Comparison of ENCODE assay signal across 1 cellular context in genomic region chr17:76273923-76274558, GRCh38.
TF ChIP-seq lines count a peak whose summit lies in the region.

No MANE protein-coding gene starts in this region.

TF ChIP-seq in SK-N-SH treated with all-trans-retinoic acid at 6 μM for 48 hours, 23 proteins besides CTCF, POLR2A, EP300 and RAD21 (continued from another document):
- TF ChIP-seq POU6F1 (CRISPR knock-in tag; IDR thresholded peaks at IDR 0.05; ENCODE audit: borderline replicate concordance, low read depth): no peak
- no peak for TF ChIP-seq BACH2 (CRISPR knock-in tag; IDR thresholded peaks at IDR 0.05; ENCODE audit: borderline replicate concordance)
- TF ChIP-seq CREB5 (CRISPR knock-in tag; IDR thresholded peaks at IDR 0.05; ENCODE audit: low read depth): no peak
- TF ChIP-seq SNAI2 (CRISPR knock-in tag; IDR thresholded peaks at IDR 0.05): no peak
- TF ChIP-seq TCF4 (CRISPR knock-in tag; IDR thresholded peaks at IDR 0.05; ENCODE audit: borderline replicate concordance): no peak
- no peak for TF ChIP-seq ZNF8 (CRISPR knock-in tag; IDR thresholded peaks at IDR 0.05)
- TF ChIP-seq, protein P1, sequence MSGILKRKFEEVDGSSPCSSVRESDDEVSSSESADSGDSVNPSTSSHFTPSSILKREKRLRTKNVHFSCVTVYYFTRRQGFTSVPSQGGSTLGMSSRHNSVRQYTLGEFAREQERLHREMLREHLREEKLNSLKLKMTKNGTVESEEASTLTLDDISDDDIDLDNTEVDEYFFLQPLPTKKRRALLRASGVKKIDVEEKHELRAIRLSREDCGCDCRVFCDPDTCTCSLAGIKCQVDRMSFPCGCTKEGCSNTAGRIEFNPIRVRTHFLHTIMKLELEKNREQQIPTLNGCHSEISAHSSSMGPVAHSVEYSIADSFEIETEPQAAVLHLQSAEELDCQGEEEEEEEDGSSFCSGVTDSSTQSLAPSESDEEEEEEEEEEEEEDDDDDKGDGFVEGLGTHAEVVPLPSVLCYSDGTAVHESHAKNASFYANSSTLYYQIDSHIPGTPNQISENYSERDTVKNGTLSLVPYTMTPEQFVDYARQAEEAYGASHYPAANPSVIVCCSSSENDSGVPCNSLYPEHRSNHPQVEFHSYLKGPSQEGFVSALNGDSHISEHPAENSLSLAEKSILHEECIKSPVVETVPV (CRISPR knock-in tag; IDR thresholded peaks at IDR 0.05): no peak
- no peak for TF ChIP-seq TOX (CRISPR knock-in tag; IDR thresholded peaks at IDR 0.05; ENCODE audit: borderline replicate concordance)
- TF ChIP-seq ZC3H10 (CRISPR knock-in tag; IDR thresholded peaks at IDR 0.05): no peak
TF ChIP-seq in SK-N-SH treated with all-trans-retinoic acid at 6 μM for 48 hours: peak in this region for 0.
